In genomic region chr4:2852481-2852881, GRCh38 we compare ENCODE assay signal across 11 cellular contexts. TPM values are rescaled to one million over a fixed set of nuclear protein-coding genes. Genes with fewer than 3 reads are reported as not detected.
DNase-seq lines count a peak whose midpoint lies in the region; ATAC-seq, FAIRE-seq and TF ChIP-seq lines count a peak whose summit lies in the region.
"Had no signal": no experiment of that assay in that cellular context is flagged by ENCODE, and none has a peak within 500 bp of the region (broad histone marks: within the 10 kb centered on the region; RNA-seq: fewer than 3 reads in every experiment).

No MANE protein-coding gene starts in this region.

- CTCF ChIA-PET in CD4-positive, alpha-beta memory T cell (lab: Charles Lee; ENCODE audit: partially characterized antibody) = interaction anchor here (0.7 to 1.0 kb wide), 3 partner anchors 89 to 684 kb away, joined by 3 to 7 read pairs (median 4); no protein-coding TSS in a partner anchor
- CTCF ChIA-PET in RWPE1 (lab: Yijun Ruan, JAX) = interaction anchor here (0.6 kb wide), 1 partner anchor 10 kb away, joined by 3 read pairs; no protein-coding TSS in a partner anchor

- FAIRE-seq in kidney (lab: Jason Lieb, UNC) = no peak
- FAIRE-seq: astrocyte had no signal

- no peaks in the 10 kb centered on the region for H3K9me3 ChIP-seq in CD4-positive, alpha-beta memory T cell (ENCODE audit: control insufficient read depth in 1 of 2, low read length in 2 of 2)
- H3K9me3 ChIP-seq in kidney (ENCODE audit: control insufficient read depth in 1 of 2, low read length in 2 of 2) = no peaks in the 10 kb centered on the region

- H3K27ac ChIP-seq in CD4-positive, alpha-beta memory T cell (ENCODE audit: low read depth, low read length) = peak overlapping the region; percentile 37
- H3K27ac ChIP-seq in RWPE1 (peak overlapping the region; percentile 74), kidney (ENCODE audit: low read depth in 2 of 2, low read length in 2 of 2) (no peak overlapping the region)

- peak overlapping the region; percentile 69 to 93 (median 87) for H3K27ac Mint-ChIP-seq in CD4-positive, alpha-beta memory T cell

- H3K36me3 ChIP-seq in CD4-positive, alpha-beta memory T cell (ENCODE audit: insufficient read depth, low read length) = peaks cover 12% of the 10 kb centered on the region
- H3K36me3 ChIP-seq in kidney (ENCODE audit: control insufficient read depth in 1 of 2, insufficient read depth in 2 of 2, low read length in 2 of 2) = peaks cover 0 to 7% of the 10 kb centered on the region in 2 donors
- peaks cover 2% of the 10 kb centered on the region; the same call in 1 of the 2 replicates for H3K36me3 ChIP-seq in H7 (replicated peaks; ENCODE audit: control insufficient read depth, insufficient read depth, low read length)

- DNase-seq in CD4-positive, alpha-beta memory T cell = peak in 2 of 5 donors; percentile 32 to 34
- DNase-seq in RWPE1 (ENCODE audit: low spot score) = no peak
- peak; percentile 82 for DNase-seq in kidney
- DNase-seq in omental fat pad (ENCODE audit: low spot score) = no peak
- DNase-seq in H7 = no peak
- DNase-seq in activated gamma-delta T cell (lab: John Stamatoyannopoulos, UW) = no peak
- DNase-seq: midbrain, NCI-H1417 treated with DMSO at 0.1 percent for 48 hours had no signal

- no peaks in the 10 kb centered on the region for H3K9me3 Mint-ChIP-seq in CD4-positive, alpha-beta memory T cell

- no peak for TF ChIP-seq CTCF in RWPE1 (conservative IDR thresholded peaks at IDR 0.05; ENCODE audit: low read depth)
- no peak for TF ChIP-seq CTCF in kidney (IDR thresholded peaks at IDR 0.05; ENCODE audit: borderline replicate concordance, extremely low read depth, insufficient read depth)
- TF ChIP-seq CTCF in omental fat pad (IDR thresholded peaks at IDR 0.05) = no peak

- no peak overlapping the region for H3K9ac ChIP-seq in kidney (ENCODE audit: low read length in 2 of 2)

- no peaks in the 10 kb centered on the region for H3K27me3 Mint-ChIP-seq in CD4-positive, alpha-beta memory T cell

- no peak overlapping the region for H3K4me3 ChIP-seq in CD4-positive, alpha-beta memory T cell (ENCODE audit: low read length in 2 of 2)
- H3K4me3 ChIP-seq in kidney (ENCODE audit: low read length in 2 of 2) (no peak overlapping the region), H7 (ENCODE audit: insufficient read depth, low read depth, low read length) (no peak overlapping the region)

- intact Hi-C loops in CD4-positive, alpha-beta memory T cell (cut with micrococcal nuclease) = no loop called here
- intact Hi-C loops in kidney (cut with DNase I) = no loop called here

- peaks cover 76% of the 10 kb centered on the region for H3K4me1 ChIP-seq in CD4-positive, alpha-beta memory T cell (ENCODE audit: insufficient read depth, low read length)
- H3K4me1 ChIP-seq in kidney (ENCODE audit: control insufficient read depth in 1 of 2, insufficient read depth in 1 of 2, low read depth in 1 of 2, low read length in 2 of 2) = peaks cover 18 to 39% of the 10 kb centered on the region in 2 donors

- peak overlapping the region; percentile 13 to 73 (median 66) for H3K4me3 Mint-ChIP-seq in CD4-positive, alpha-beta memory T cell

- ATAC-seq in GM19463 (IDR thresholded peaks at IDR 0.05; ENCODE audit: unreplicated experiment) (peak; percentile 52), omental fat pad (ENCODE audit: low FRiP score) (no peak), HG03139 (IDR thresholded peaks at IDR 0.05; ENCODE audit: unreplicated experiment) (no peak)

- peaks cover 0 to 15% of the 10 kb centered on the region in 2 donors for H3K36me3 Mint-ChIP-seq in CD4-positive, alpha-beta memory T cell

- POLR2A ChIA-PET in CD4-positive, alpha-beta memory T cell (lab: Charles Lee; ENCODE audit: partially characterized antibody) = interaction anchor here (0.7 to 1.4 kb wide), 4 partner anchors 8 to 54 kb away, joined by 3 to 6 read pairs (median 3); no protein-coding TSS in a partner anchor
- POLR2A ChIA-PET in RWPE1 (lab: Yijun Ruan, JAX; ENCODE audit: low non-redundant PET) = no interaction called here

- H3K4me1 Mint-ChIP-seq in CD4-positive, alpha-beta memory T cell = peaks cover 44 to 82% (median 65%) of the 10 kb centered on the region in 4 donors

- H3K27me3 ChIP-seq in CD4-positive, alpha-beta memory T cell (ENCODE audit: insufficient read depth, low read length) = no peaks in the 10 kb centered on the region
- H3K27me3 ChIP-seq in H7 (ENCODE audit: control insufficient read depth, insufficient read depth, low read length) = no peaks in the 10 kb centered on the region

RNA-seq across cellular contexts. Expression of gene ADD1, which starts 8.8 kb away (rescaled TPM):
- 100 to 1,000 TPM; 289 to 293 TPM for total RNA-seq in CD4-positive, alpha-beta memory T cell
- polyA plus RNA-seq in CD4-positive, alpha-beta memory T cell = 100 to 1,000 TPM; 159 to 171 TPM
- total RNA-seq in kidney (313 TPM), omental fat pad (100 to 1,000 TPM; 155 to 269 (median 177) TPM)
- 232 TPM for polyA plus RNA-seq in kidney (ENCODE audit: insufficient read depth, low read depth, low replicate concordance)
- total RNA-seq in H7 (2014; rRNA removed; shearing (Covaris generic)) = 201 and 224 TPM in 2 replicates

RNA-seq across cellular contexts. Expression of gene SH3BP2, which starts 59.6 kb away (rescaled TPM):
- total RNA-seq in CD4-positive, alpha-beta memory T cell = 10 to 100 TPM; 37.9 to 44.3 TPM
- polyA plus RNA-seq in CD4-positive, alpha-beta memory T cell = 10 to 100 TPM in 1 of 2 donors, 1 to 10 TPM in 1; 3.8 to 16.3 TPM
- total RNA-seq in kidney (128 TPM), omental fat pad (100 to 1,000 TPM in 1 of 4 donors, 10 to 100 TPM in 3; 26.2 to 109 (median 66.0) TPM)
- polyA plus RNA-seq in kidney (ENCODE audit: insufficient read depth, low read depth, low replicate concordance) = 27.3 TPM
- 20.4 and 35.5 TPM in 2 replicates for total RNA-seq in H7 (2014; rRNA removed; shearing (Covaris generic))

Comparison
In these comparisons a context has a peak if more than half of its experiments do, and no peak if none do; other contexts are left out.
1. H3K27ac ChIP-seq: peak in CD4-positive, alpha-beta memory T cell (single experiment) and RWPE1 (single experiment); none in kidney (0 of 2).